8 cellular contexts compared by ENCODE assay signal in genomic region chr6:137309078-137309762, GRCh38.
DNase-seq lines count a peak whose midpoint lies in the region; ATAC-seq, FAIRE-seq and TF ChIP-seq lines count a peak whose summit lies in the region.

No MANE protein-coding gene starts in this region.

- CTCF ChIA-PET in A549 (lab: Yijun Ruan, JAX), result interaction anchor here (1.0 to 3.6 kb wide), 2 partner anchors 38 to 215 kb away, joined by 3 to 15 read pairs; no protein-coding TSS in a partner anchor

- DNase-seq in A549 (ENCODE audit: low read depth in 1 of 2, low spot score in 1 of 2) (peak in 1 of 2 experiments; percentile 28), GM04503 (ENCODE audit: low read depth) (peak; percentile 12), NCI-H446 (lab: John Stamatoyannopoulos, UW) (peak; percentile 16 to 68), breast epithelium (ENCODE audit: low spot score in 2 of 2) (peak; percentile 78 to 83), left lung (peak; percentile 89), NCI-H2081 treated with DMSO at 0.1 percent for 48 hours (lab: John Stamatoyannopoulos, UW) (no peak), GM12891 (ENCODE audit: insufficient read length, low spot score) (no peak)

- intact Hi-C loops in breast epithelium (cut with DNase I; ENCODE audit: low total_unique reads) (no loop called here), left lung (cut with DNase I) (no loop called here)

- FAIRE-seq in A549 (lab: Jason Lieb, UNC) (no peak), GM12891 (lab: Jason Lieb, UNC) (no peak)

- H3K36me3 ChIP-seq in breast epithelium, result no peaks in the 10 kb centered on the region
- no peaks in the 10 kb centered on the region for H3K36me3 ChIP-seq in left lung

- H3K27me3 ChIP-seq in breast epithelium, result no peaks in the 10 kb centered on the region
- no peaks in the 10 kb centered on the region for H3K27me3 ChIP-seq in left lung

- H3K4me1 ChIP-seq in A549 (peaks cover 14% of the 10 kb centered on the region), breast epithelium (peaks cover 0 to 8% of the 10 kb centered on the region in 2 donors), left lung (peaks cover 13 to 38% of the 10 kb centered on the region in 2 donors)

- ATAC-seq in A549 (0 out of 6 replicates have a peak, but pooled peaks of 1 of the 2 experiments have one; percentile 54), left lung (peak; percentile 94), GM21619 (IDR thresholded peaks at IDR 0.05; ENCODE audit: unreplicated experiment) (no peak)

- TF ChIP-seq POLR2A in A549 (IDR thresholded peaks at IDR 0.05; ENCODE audit: low read length), result no peak
- no peak for TF ChIP-seq POLR2A in breast epithelium (IDR thresholded peaks at IDR 0.05)
- TF ChIP-seq POLR2A in GM12891 (IDR thresholded peaks at IDR 0.05; ENCODE audit: low read depth, low read length), result no peak

- no peaks in the 10 kb centered on the region for H3K9me3 ChIP-seq in A549
- H3K9me3 ChIP-seq in breast epithelium, result no peaks in the 10 kb centered on the region
- no peaks in the 10 kb centered on the region for H3K9me3 ChIP-seq in left lung

- TF ChIP-seq RAD21 in A549 (conservative IDR thresholded peaks at IDR 0.05 in 1 of 2, IDR thresholded peaks at IDR 0.05 in 1 of 2), result no peak

- H3K4me3 ChIP-seq in A549 (no peak overlapping the region), breast epithelium (no peak overlapping the region), left lung (no peak overlapping the region)

- peak overlapping the region; percentile 17; the same call in 1 of the 3 replicates for H3K4me2 ChIP-seq in A549

- TF ChIP-seq CTCF in A549 (IDR thresholded peaks at IDR 0.05), result no peak
- TF ChIP-seq CTCF in breast epithelium (IDR thresholded peaks at IDR 0.05), result no peak
- TF ChIP-seq CTCF in left lung (IDR thresholded peaks at IDR 0.05), result no peak

- POLR2A ChIA-PET in A549 (lab: Yijun Ruan, JAX), result no interaction called here

- WGBS in A549 (ENCODE audit: missing lambda C conversion rate), result 38% methylated on average over 6 of the region's 6 CpGs

- no peak for TF ChIP-seq EP300 in A549 (IDR thresholded peaks at IDR 0.05)

- H3K27ac ChIP-seq in A549, result peak overlapping the region in 1 of 2 experiments; percentile 58; a peak in 2 of 6 replicates
- peak overlapping the region; percentile 57 for H3K27ac ChIP-seq in breast epithelium
- H3K27ac ChIP-seq in left lung, result no peak overlapping the region

TF ChIP-seq in A549, 52 proteins besides CTCF, POLR2A, EP300 and RAD21:
- TF ChIP-seq ZC3H11A (IDR thresholded peaks at IDR 0.05) (no peak), CBX8 (IDR thresholded peaks at IDR 0.05) (no peak), HOXA7 (CRISPR knock-in tag; IDR thresholded peaks at IDR 0.05) (no peak), ESRRA (IDR thresholded peaks at IDR 0.05; ENCODE audit: borderline replicate concordance, low read length) (no peak), MAFK (IDR thresholded peaks at IDR 0.05; ENCODE audit: partially characterized antibody) (peak; percentile 95), RFX5 (IDR thresholded peaks at IDR 0.05) (no peak)

TF ChIP-seq in GM12891, 5 proteins besides CTCF, POLR2A, EP300 and RAD21:
- TF ChIP-seq POU2F2 (IDR thresholded peaks at IDR 0.05; ENCODE audit: low read depth, low read length) (no peak), POLR2AphosphoS5 (IDR thresholded peaks at IDR 0.05; ENCODE audit: low read depth, low read length) (no peak), PAX5 (IDR thresholded peaks at IDR 0.05; ENCODE audit: insufficient read depth, low read length, severe bottlenecking) (no peak), TAF1 (IDR thresholded peaks at IDR 0.05; ENCODE audit: low read depth, low read length) (no peak), SPI1 (IDR thresholded peaks at IDR 0.05; ENCODE audit: low read depth, low read length) (no peak)

Comparison
In these comparisons a context has a peak if more than half of its experiments do, and no peak if none do; other contexts are left out.
1. DNase-seq: peak in GM04503 (single experiment), NCI-H446 (2 of 2), breast epithelium (2 of 2) and left lung (2 of 2); none in NCI-H2081 treated with DMSO at 0.1 percent for 48 hours (single experiment) and GM12891 (single experiment).
2. H3K27ac ChIP-seq: peak in breast epithelium (2 of 2); none in left lung (0 of 2).